ENCODE assay signal across 32 cellular contexts in the genomic region with DNA sequence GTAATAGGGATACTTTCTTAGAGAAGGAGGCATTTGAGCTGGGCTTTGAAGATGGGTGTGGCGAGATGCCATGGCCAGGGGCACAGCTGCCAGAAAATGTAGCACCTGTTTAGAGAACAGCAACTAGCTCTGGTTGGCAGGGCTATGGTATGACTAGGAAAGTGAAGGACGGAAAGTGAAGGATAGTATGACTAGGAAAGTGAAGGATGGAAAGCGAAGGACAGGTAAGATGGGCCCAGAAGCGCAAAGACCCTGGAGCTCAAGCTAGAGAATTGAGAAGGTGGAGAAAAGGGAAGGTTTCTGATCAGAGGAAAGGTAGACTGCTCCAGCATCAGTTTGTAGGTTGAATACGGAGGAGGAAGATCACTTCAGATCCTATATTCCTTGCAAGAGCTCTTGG.
"Had no signal": no experiment of that assay in that cellular context is flagged by ENCODE, and none has a peak within 500 bp of the region (broad histone marks: within the 10 kb centered on the region; RNA-seq: fewer than 3 reads in every experiment).

No MANE protein-coding gene starts in this region.

- H3K36me3 Mint-ChIP-seq: immature natural killer cell, mesothelial cell of epicardium, naive B cell, natural killer cell, neural progenitor cell had no signal

- H2AFZ ChIP-seq: neural progenitor cell had no signal

- H3K4me3 Mint-ChIP-seq: immature natural killer cell; mesothelial cell of epicardium; naive B cell; natural killer cell; nephron progenitor cell; neural progenitor cell; stimulated activated naive CD8-positive, alpha-beta T cell treated with anti-CD3 and anti-CD28 coated beads, Interleukin-15, Interleukin-2, amounts not matched to agents 100 ng/mL and 50 ng/mL, for 24 hours had no signal

- H3K36me3 ChIP-seq: left lung, lower lobe of right lung, neural progenitor cell, neutrophil, ovary, suprapubic skin, thoracic aorta, tibial artery, upper lobe of right lung, uterus had no signal

- H3K9ac ChIP-seq: neural progenitor cell had no signal

- H3K4me1 Mint-ChIP-seq: mesothelial cell of epicardium had no signal

- H3K27ac Mint-ChIP-seq: immature natural killer cell; mesothelial cell of epicardium; naive B cell; natural killer cell; nephron progenitor cell; neural progenitor cell; progenitor cell of endocrine pancreas; stimulated activated naive CD8-positive, alpha-beta T cell treated with anti-CD3 and anti-CD28 coated beads, Interleukin-15, Interleukin-2, amounts not matched to agents 100 ng/mL and 50 ng/mL, for 24 hours had no signal

- H3K27ac ChIP-seq: left lung, lower lobe of right lung, neural progenitor cell, neutrophil, ovary, skin epidermis, suprapubic skin, thoracic aorta, tibial artery, upper lobe of right lung, uterus had no signal

- H3K4me1 ChIP-seq: lower lobe of right lung, suprapubic skin, upper lobe of right lung, uterus had no signal

- H3K4me3 ChIP-seq: left lung, lower lobe of right lung, neural progenitor cell, ovary, skin epidermis, suprapubic skin, thoracic aorta, tibial artery, upper lobe of right lung, uterus had no signal

- DNase-seq: hypothalamus; immature natural killer cell; kidney; left colon; left lung; lower lobe of right lung; mesendoderm; naive B cell; natural killer cell; nephron progenitor cell; occipital lobe; ovary; retina; right cardiac atrium; stimulated activated CD4-positive, alpha-beta T cell treated with anti-CD3 and anti-CD28 coated beads, Interleukin-12 subunit alpha, Interleukin-12 subunit beta, amount 100 ng/mL, for 4 hours; stimulated activated CD4-positive, alpha-beta T cell treated with anti-CD3 and anti-CD28 coated beads, Interleukin-15, amount 100 ng/mL, for 24 hours; stimulated activated CD4-positive, alpha-beta T cell treated with anti-CD3 and anti-CD28 coated beads, Interleukin-2, amount 100 ng/mL, for 24 hours; stimulated activated CD4-positive, alpha-beta T cell treated with anti-CD3 and anti-CD28 coated beads, Interleukin-4, amount 100 ng/mL, for 1 hour; stimulated activated naive CD4-positive, alpha-beta T cell; tibial artery; upper lobe of right lung; uterus had no signal

- H3K27me3 ChIP-seq: neural progenitor cell, neutrophil, ovary had no signal

- H3K9me3 ChIP-seq: left lung, lower lobe of right lung, neutrophil, ovary, suprapubic skin, thoracic aorta, tibial artery, upper lobe of right lung, uterus had no signal

- ATAC-seq: left colon, left lung, lower lobe of right lung, natural killer cell, right cardiac atrium, sciatic nerve, upper lobe of right lung had no signal

- H3K9me3 Mint-ChIP-seq: immature natural killer cell; mesothelial cell of epicardium; natural killer cell; nephron progenitor cell; neural progenitor cell; stimulated activated naive CD8-positive, alpha-beta T cell treated with anti-CD3 and anti-CD28 coated beads, Interleukin-15, Interleukin-2, amounts not matched to agents 100 ng/mL and 50 ng/mL, for 24 hours had no signal

- FAIRE-seq: islet of Langerhans, kidney had no signal

- H3K4me2 ChIP-seq: neural progenitor cell had no signal
